ENCODE assay signal across 1 cellular context in genomic region chr9:77019010-77019809, GRCh38.
TF ChIP-seq lines count a peak whose summit lies in the region.

FOXB2 (plus strand) TSS chr9:77019655; CDS start chr9:77019655, 0 bp downstream.

TF ChIP-seq in HepG2, 621 proteins besides CTCF, POLR2A, EP300 and RAD21 (continued from another document):
- TF ChIP-seq ZNF800 (CRISPR knock-in tag; IDR thresholded peaks at IDR 0.05) (no peak), ZNF674 (CRISPR knock-in tag; IDR thresholded peaks at IDR 0.05; ENCODE audit: low read depth) (no peak), ZNF333 (CRISPR knock-in tag; IDR thresholded peaks at IDR 0.05; ENCODE audit: borderline replicate concordance) (no peak), RBAK (CRISPR knock-in tag; IDR thresholded peaks at IDR 0.05) (no peak), XBP1 (CRISPR knock-in tag; IDR thresholded peaks at IDR 0.05) (no peak), FOXC1 (CRISPR knock-in tag; IDR thresholded peaks at IDR 0.05; ENCODE audit: borderline replicate concordance) (no peak), ZBTB3 (CRISPR knock-in tag; IDR thresholded peaks at IDR 0.05; ENCODE audit: borderline replicate concordance, low read depth) (no peak), TAF1 (CRISPR knock-in tag; IDR thresholded peaks at IDR 0.05) (no peak), SOX6 (IDR thresholded peaks at IDR 0.05) (no peak), SOX6 (CRISPR knock-in tag; IDR thresholded peaks at IDR 0.05) (no peak)
- TF ChIP-seq, protein P1, sequence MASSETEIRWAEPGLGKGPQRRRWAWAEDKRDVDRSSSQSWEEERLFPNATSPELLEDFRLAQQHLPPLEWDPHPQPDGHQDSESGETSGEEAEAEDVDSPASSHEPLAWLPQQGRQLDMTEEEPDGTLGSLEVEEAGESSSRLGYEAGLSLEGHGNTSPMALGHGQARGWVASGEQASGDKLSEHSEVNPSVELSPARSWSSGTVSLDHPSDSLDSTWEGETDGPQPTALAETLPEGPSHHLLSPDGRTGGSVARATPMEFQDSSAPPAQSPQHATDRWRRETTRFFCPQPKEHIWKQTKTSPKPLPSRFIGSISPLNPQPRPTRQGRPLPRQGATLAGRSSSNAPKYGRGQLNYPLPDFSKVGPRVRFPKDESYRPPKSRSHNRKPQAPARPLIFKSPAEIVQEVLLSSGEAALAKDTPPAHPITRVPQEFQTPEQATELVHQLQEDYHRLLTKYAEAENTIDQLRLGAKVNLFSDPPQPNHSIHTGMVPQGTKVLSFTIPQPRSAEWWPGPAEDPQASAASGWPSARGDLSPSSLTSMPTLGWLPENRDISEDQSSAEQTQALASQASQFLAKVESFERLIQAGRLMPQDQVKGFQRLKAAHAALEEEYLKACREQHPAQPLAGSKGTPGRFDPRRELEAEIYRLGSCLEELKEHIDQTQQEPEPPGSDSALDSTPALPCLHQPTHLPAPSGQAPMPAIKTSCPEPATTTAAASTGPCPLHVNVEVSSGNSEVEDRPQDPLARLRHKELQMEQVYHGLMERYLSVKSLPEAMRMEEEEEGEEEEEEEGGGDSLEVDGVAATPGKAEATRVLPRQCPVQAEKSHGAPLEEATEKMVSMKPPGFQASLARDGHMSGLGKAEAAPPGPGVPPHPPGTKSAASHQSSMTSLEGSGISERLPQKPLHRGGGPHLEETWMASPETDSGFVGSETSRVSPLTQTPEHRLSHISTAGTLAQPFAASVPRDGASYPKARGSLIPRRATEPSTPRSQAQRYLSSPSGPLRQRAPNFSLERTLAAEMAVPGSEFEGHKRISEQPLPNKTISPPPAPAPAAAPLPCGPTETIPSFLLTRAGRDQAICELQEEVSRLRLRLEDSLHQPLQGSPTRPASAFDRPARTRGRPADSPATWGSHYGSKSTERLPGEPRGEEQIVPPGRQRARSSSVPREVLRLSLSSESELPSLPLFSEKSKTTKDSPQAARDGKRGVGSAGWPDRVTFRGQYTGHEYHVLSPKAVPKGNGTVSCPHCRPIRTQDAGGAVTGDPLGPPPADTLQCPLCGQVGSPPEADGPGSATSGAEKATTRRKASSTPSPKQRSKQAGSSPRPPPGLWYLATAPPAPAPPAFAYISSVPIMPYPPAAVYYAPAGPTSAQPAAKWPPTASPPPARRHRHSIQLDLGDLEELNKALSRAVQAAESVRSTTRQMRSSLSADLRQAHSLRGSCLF (CRISPR knock-in tag; IDR thresholded peaks at IDR 0.05; ENCODE audit: borderline replicate concordance), result no peak
- TF ChIP-seq, protein P2, sequence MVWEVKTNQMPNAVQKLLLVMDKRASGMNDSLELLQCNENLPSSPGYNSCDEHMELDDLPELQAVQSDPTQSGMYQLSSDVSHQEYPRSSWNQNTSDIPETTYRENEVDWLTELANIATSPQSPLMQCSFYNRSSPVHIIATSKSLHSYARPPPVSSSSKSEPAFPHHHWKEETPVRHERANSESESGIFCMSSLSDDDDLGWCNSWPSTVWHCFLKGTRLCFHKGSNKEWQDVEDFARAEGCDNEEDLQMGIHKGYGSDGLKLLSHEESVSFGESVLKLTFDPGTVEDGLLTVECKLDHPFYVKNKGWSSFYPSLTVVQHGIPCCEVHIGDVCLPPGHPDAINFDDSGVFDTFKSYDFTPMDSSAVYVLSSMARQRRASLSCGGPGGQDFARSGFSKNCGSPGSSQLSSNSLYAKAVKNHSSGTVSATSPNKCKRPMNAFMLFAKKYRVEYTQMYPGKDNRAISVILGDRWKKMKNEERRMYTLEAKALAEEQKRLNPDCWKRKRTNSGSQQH (CRISPR knock-in tag; IDR thresholded peaks at IDR 0.05; ENCODE audit: low read depth), result no peak
- TF ChIP-seq, protein P3, sequence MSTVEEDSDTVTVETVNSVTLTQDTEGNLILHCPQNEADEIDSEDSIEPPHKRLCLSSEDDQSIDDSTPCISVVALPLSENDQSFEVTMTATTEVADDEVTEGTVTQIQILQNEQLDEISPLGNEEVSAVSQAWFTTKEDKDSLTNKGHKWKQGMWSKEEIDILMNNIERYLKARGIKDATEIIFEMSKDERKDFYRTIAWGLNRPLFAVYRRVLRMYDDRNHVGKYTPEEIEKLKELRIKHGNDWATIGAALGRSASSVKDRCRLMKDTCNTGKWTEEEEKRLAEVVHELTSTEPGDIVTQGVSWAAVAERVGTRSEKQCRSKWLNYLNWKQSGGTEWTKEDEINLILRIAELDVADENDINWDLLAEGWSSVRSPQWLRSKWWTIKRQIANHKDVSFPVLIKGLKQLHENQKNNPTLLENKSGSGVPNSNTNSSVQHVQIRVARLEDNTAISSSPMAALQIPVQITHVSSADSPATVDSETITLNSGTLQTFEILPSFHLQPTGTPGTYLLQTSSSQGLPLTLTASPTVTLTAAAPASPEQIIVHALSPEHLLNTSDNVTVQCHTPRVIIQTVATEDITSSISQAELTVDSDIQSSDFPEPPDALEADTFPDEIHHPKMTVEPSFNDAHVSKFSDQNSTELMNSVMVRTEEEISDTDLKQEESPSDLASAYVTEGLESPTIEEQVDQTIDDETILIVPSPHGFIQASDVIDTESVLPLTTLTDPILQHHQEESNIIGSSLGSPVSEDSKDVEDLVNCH (CRISPR knock-in tag; IDR thresholded peaks at IDR 0.05), result no peak
- TF ChIP-seq, protein P4, sequence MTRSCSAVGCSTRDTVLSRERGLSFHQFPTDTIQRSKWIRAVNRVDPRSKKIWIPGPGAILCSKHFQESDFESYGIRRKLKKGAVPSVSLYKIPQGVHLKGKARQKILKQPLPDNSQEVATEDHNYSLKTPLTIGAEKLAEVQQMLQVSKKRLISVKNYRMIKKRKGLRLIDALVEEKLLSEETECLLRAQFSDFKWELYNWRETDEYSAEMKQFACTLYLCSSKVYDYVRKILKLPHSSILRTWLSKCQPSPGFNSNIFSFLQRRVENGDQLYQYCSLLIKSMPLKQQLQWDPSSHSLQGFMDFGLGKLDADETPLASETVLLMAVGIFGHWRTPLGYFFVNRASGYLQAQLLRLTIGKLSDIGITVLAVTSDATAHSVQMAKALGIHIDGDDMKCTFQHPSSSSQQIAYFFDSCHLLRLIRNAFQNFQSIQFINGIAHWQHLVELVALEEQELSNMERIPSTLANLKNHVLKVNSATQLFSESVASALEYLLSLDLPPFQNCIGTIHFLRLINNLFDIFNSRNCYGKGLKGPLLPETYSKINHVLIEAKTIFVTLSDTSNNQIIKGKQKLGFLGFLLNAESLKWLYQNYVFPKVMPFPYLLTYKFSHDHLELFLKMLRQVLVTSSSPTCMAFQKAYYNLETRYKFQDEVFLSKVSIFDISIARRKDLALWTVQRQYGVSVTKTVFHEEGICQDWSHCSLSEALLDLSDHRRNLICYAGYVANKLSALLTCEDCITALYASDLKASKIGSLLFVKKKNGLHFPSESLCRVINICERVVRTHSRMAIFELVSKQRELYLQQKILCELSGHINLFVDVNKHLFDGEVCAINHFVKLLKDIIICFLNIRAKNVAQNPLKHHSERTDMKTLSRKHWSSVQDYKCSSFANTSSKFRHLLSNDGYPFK (CRISPR knock-in tag; IDR thresholded peaks at IDR 0.05; ENCODE audit: borderline replicate concordance), result no peak
- TF ChIP-seq, protein P5, sequence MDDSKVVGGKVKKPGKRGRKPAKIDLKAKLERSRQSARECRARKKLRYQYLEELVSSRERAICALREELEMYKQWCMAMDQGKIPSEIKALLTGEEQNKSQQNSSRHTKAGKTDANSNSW (CRISPR knock-in tag; IDR thresholded peaks at IDR 0.05; ENCODE audit: borderline replicate concordance), result no peak
